19 cellular contexts compared by ENCODE assay signal in genomic region chr2:9379372-9379725, GRCh38. TPM values are rescaled to one million over a fixed set of nuclear protein-coding genes. Genes with fewer than 3 reads are reported as not detected.
DNase-seq lines count a peak whose midpoint lies in the region; ATAC-seq and TF ChIP-seq lines count a peak whose summit lies in the region.
"Had no signal": no experiment of that assay in that cellular context is flagged by ENCODE, and none has a peak within 500 bp of the region (broad histone marks: within the 10 kb centered on the region; RNA-seq: fewer than 3 reads in every experiment).

No MANE protein-coding gene starts in this region.

- H3K36me3 ChIP-seq in BLaER1 = peaks cover 98% of the 10 kb centered on the region
- H3K36me3 ChIP-seq in Panc1 (ENCODE audit: control insufficient read depth, insufficient read depth, low read length) = peaks cover 8% of the 10 kb centered on the region; the same call in 1 of the 2 replicates
- peaks cover 0 to 71% (median 0%) of the 10 kb centered on the region in 3 donors for H3K36me3 ChIP-seq in esophagus squamous epithelium
- peaks cover 6 to 62% (median 55%) of the 10 kb centered on the region in 5 donors for H3K36me3 ChIP-seq in subcutaneous abdominal adipose tissue (ENCODE audit: control insufficient read depth in 5 of 5, insufficient read depth in 5 of 5, low read length in 5 of 5)

- no peak overlapping the region for H3K4me2 ChIP-seq in BLaER1

- H3K9me3 ChIP-seq in BLaER1 (no peaks in the 10 kb centered on the region), Panc1 (ENCODE audit: control insufficient read depth, insufficient read depth, low read depth, low read length) (no peaks in the 10 kb centered on the region), esophagus squamous epithelium (no peaks in the 10 kb centered on the region), subcutaneous abdominal adipose tissue (ENCODE audit: control insufficient read depth in 5 of 5, low read length in 5 of 5) (no peaks in the 10 kb centered on the region)
- H3K9me3 ChIP-seq: mucosa of descending colon had no signal

- no peak for DNase-seq in Panc1 (ENCODE audit: low read depth, low spot score)
- no peak for DNase-seq in esophagus squamous epithelium (lab: John Stamatoyannopoulos, UW)
- no peak for DNase-seq in stimulated activated naive CD4-positive, alpha-beta T cell (lab: John Stamatoyannopoulos, UW)
- DNase-seq: activated CD4-positive, alpha-beta T cell treated with anti-CD3 and anti-CD28 coated beads, Interleukin-2, amount 50 U/mL, for 1 hour; activated CD8-positive, alpha-beta memory T cell treated with anti-CD3 and anti-CD28 coated beads, Interleukin-2, amount 50 U/mL, for 4 hours; CD4-positive, alpha-beta T cell; NCI-H1105 treated with DMSO at 0.1 percent for 48 hours; NCI-H2081; stimulated activated naive CD4-positive, alpha-beta T cell treated with Interleukin-2 at 50 U/mL for 16 hours; T-helper 9 cell had no signal

- BruUV-seq in Panc1 (replicated peaks; lab: Mats Ljungman, UMichigan) = no TSS peak

- WGBS in esophagus squamous epithelium, 2 donors = 93 to 100% methylated on average over 1 to 5 of the region's 5 CpGs

- H3K27me3 ChIP-seq in BLaER1 (no peaks in the 10 kb centered on the region), Panc1 (ENCODE audit: control insufficient read depth, insufficient read depth, low read length) (no peaks in the 10 kb centered on the region), esophagus squamous epithelium (no peaks in the 10 kb centered on the region), subcutaneous abdominal adipose tissue (ENCODE audit: control insufficient read depth in 5 of 5, insufficient read depth in 4 of 5, low read length in 5 of 5) (peaks cover 0 to 4% (median 0%) of the 10 kb centered on the region in 5 donors)

- H3K27ac ChIP-seq in BLaER1 (0 out of 2 replicates have a peak overlapping the region, but pooled peaks have one; percentile 16), Panc1 (ENCODE audit: low read length) (peak overlapping the region; percentile 85), esophagus squamous epithelium (peak overlapping the region in 3 of 4 donors; percentile 63 to 82 (median 71)), subcutaneous abdominal adipose tissue (ENCODE audit: low read depth, low read length) (peak overlapping the region; percentile 97)

- H3K9ac ChIP-seq in BLaER1 (no peak overlapping the region), subcutaneous abdominal adipose tissue (ENCODE audit: low read length in 5 of 5) (peak overlapping the region in 2 of 5 donors; percentile 60 to 64)

- no peak for ATAC-seq in Panc1
- ATAC-seq in GM18861 (IDR thresholded peaks at IDR 0.05; ENCODE audit: unreplicated experiment) = no peak
- ATAC-seq in HG02759 (IDR thresholded peaks at IDR 0.05; ENCODE audit: unreplicated experiment) = no peak
- no peak for ATAC-seq in HG03135 (IDR thresholded peaks at IDR 0.05; ENCODE audit: unreplicated experiment)
- ATAC-seq: activated naive CD4-positive, alpha-beta T cell treated with anti-CD3 and anti-CD28 coated beads, Interleukin-2, amount 50 U/mL, for 72 hours; activated T-helper 17 cell treated with anti-CD3 and anti-CD28 coated beads, Interleukin-2, amount 50 U/mL, for 72 hours; left lobe of liver had no signal

- no peak overlapping the region for H3K4me3 ChIP-seq in BLaER1
- H3K4me3 ChIP-seq in Panc1 (ENCODE audit: low read depth in 2 of 2, low read length in 2 of 2) = no peak overlapping the region
- no peak overlapping the region for H3K4me3 ChIP-seq in esophagus squamous epithelium
- H3K4me3 ChIP-seq in subcutaneous abdominal adipose tissue (ENCODE audit: low read depth in 1 of 5, low read length in 5 of 5) = peak overlapping the region in 1 of 5 donors; percentile 3
- H3K4me3 ChIP-seq: mucosa of descending colon had no signal

- CTCF ChIA-PET in Panc1 (lab: Charles Lee) = no interaction called here

- no peak for TF ChIP-seq POLR2A in esophagus squamous epithelium (IDR thresholded peaks at IDR 0.05)

- no peak for TF ChIP-seq CTCF in Panc1 (IDR thresholded peaks at IDR 0.05)
- TF ChIP-seq CTCF in esophagus squamous epithelium (IDR thresholded peaks at IDR 0.05) = no peak

- intact Hi-C loops in Panc1 (cut with micrococcal nuclease; ENCODE audit: unreplicated experiment) = loop anchor here (10.0 kb wide), 1 partner anchor 235 kb away; no protein-coding TSS in a partner anchor
- intact Hi-C loops in esophagus squamous epithelium (cut with DNase I) = no loop called here

- H3K4me1 ChIP-seq in BLaER1 (peaks cover 29% of the 10 kb centered on the region), Panc1 (ENCODE audit: control insufficient read depth, insufficient read depth, low read length) (peaks cover 51% of the 10 kb centered on the region), esophagus squamous epithelium (peaks cover 7 to 45% (median 32%) of the 10 kb centered on the region in 3 donors), subcutaneous abdominal adipose tissue (ENCODE audit: control insufficient read depth in 5 of 5, insufficient read depth in 5 of 5, low read length in 5 of 5) (peaks cover 29 to 50% (median 44%) of the 10 kb centered on the region in 5 donors)

- POLR2A ChIA-PET in Panc1 (lab: Charles Lee) = no interaction called here

- in situ Hi-C loops in Panc1 (cut with HindIII; ENCODE audit: low pct_unique_long_range_greater_than_20kb, low sequenced_read_pairs) = no loop called here

- H4K20me1 ChIP-seq in BLaER1 = no peaks in the 10 kb centered on the region

RNA-seq across cellular contexts. Expression of gene ITGB1BP1, which starts 44.0 kb away (rescaled TPM):
- total RNA-seq in Panc1 (2021; ENCODE audit: unreplicated experiment) = 153 TPM
- polyA plus RNA-seq in Panc1 (2012; ENCODE audit: insufficient read length) = 75.2 TPM
- total RNA-seq in esophagus squamous epithelium = 10 to 100 TPM; 14.3 to 39.1 (median 32.6) TPM

RNA-seq across cellular contexts. Expression of gene CPSF3, which starts 44.1 kb away (rescaled TPM):
- total RNA-seq in Panc1 (2021; ENCODE audit: unreplicated experiment) = 54.1 TPM
- 40.6 TPM for polyA plus RNA-seq in Panc1 (2012; ENCODE audit: insufficient read length)
- total RNA-seq in esophagus squamous epithelium = 10 to 100 TPM; 20.4 to 27.9 (median 24.0) TPM

Comparison
In these comparisons a context has a peak if more than half of its experiments do, and no peak if none do; other contexts are left out.
1. H3K27ac ChIP-seq: peak in every context shown above with its lines; median percentile 97 in subcutaneous abdominal adipose tissue; 85 in Panc1; 71 in esophagus squamous epithelium; 16 in BLaER1.